23 cellular contexts compared by ENCODE assay signal in genomic region chr3:113910966-113911365, GRCh38.
"Had no signal": no experiment of that assay in that cellular context is flagged by ENCODE, and none has a peak within 500 bp of the region (broad histone marks: within the 10 kb centered on the region; RNA-seq: fewer than 3 reads in every experiment).

No MANE protein-coding gene starts in this region.

- H3K4me3 ChIP-seq: adrenal gland, mucosa of descending colon, stomach, uterus had no signal

- H3K4me1 ChIP-seq: parathyroid adenoma, uterus had no signal

- H3K9me3 ChIP-seq: adrenal gland, mucosa of descending colon, stomach, uterus had no signal

- DNase-seq: activated B cell treated with CpG ODN at 0.5 μM for 24 hours; activated CD4-positive, alpha-beta T cell treated with anti-CD3 and anti-CD28 coated beads for 36 hours; activated CD4-positive, alpha-beta T cell treated with anti-CD3 and anti-CD28 coated beads, Interleukin-2, amount 50 U/mL, for 4 hours; activated CD8-positive, alpha-beta memory T cell treated with anti-CD3 and anti-CD28 coated beads for 24 hours; activated CD8-positive, alpha-beta memory T cell treated with anti-CD3 and anti-CD28 coated beads, Interleukin-2, amount 50 U/mL, for 4 hours; activated naive CD4-positive, alpha-beta T cell; activated T-cell treated with anti-CD3 and anti-CD28 coated beads, Interleukin-2, amount 50 U/mL, for 24 hours; adrenal gland; cerebellar nuclear complex; cortex of kidney; hypothalamus; left colon; mesendoderm; mucosa of descending colon; nephron progenitor cell; nucleus accumbens; right cardiac atrium; stimulated activated CD4-positive, alpha-beta T cell treated with anti-CD3 and anti-CD28 coated beads, Interleukin-12 subunit alpha, Interleukin-12 subunit beta, amount 100 ng/mL, for 4 hours; stimulated activated CD4-positive, alpha-beta T cell treated with anti-CD3 and anti-CD28 coated beads, Interleukin-4, amount 100 ng/mL, for 4 hours; stomach; T1000; uterus had no signal

- H3K27me3 ChIP-seq: adrenal gland, stomach, uterus had no signal

- H3K27ac ChIP-seq: adrenal gland, parathyroid adenoma, stomach, uterus had no signal

- ATAC-seq: activated CD4-positive, alpha-beta T cell treated with anti-CD3 and anti-CD28 coated beads for 36 hours; left colon; mucosa of descending colon; right cardiac atrium had no signal

- H3K9ac ChIP-seq: parathyroid adenoma had no signal

- H3K36me3 ChIP-seq: adrenal gland, uterus had no signal

- H2AFZ ChIP-seq: parathyroid adenoma had no signal
